In genomic region chr12:123149828-123150272, GRCh38 we compare ENCODE assay signal across 8 cellular contexts. TPM values are rescaled to one million over a fixed set of nuclear protein-coding genes. Genes with fewer than 3 reads are reported as not detected.
DNase-seq lines count a peak whose midpoint lies in the region; ATAC-seq and TF ChIP-seq lines count a peak whose summit lies in the region.

No MANE protein-coding gene starts in this region.

- POLR2A ChIA-PET in RWPE1 (lab: Yijun Ruan, JAX; ENCODE audit: low non-redundant PET): no interaction called here

- H3K9me3 ChIP-seq in CD4-positive, CD25-positive, alpha-beta regulatory T cell (ENCODE audit: control insufficient read depth in 2 of 2, low read length in 2 of 2): no peaks in the 10 kb centered on the region

- H3K27me3 ChIP-seq in CD4-positive, CD25-positive, alpha-beta regulatory T cell (ENCODE audit: control insufficient read depth, insufficient read depth, low read length): no peaks in the 10 kb centered on the region

- peak overlapping the region; percentile 82 to 96 (median 92) for H3K4me3 Mint-ChIP-seq in CD4-positive, CD25-positive, alpha-beta regulatory T cell
- peak overlapping the region; percentile 76 for H3K4me3 Mint-ChIP-seq in nephron progenitor cell

- peaks cover 0 to 1% (median 0%) of the 10 kb centered on the region in 7 donors for H3K9me3 Mint-ChIP-seq in CD4-positive, CD25-positive, alpha-beta regulatory T cell
- no peaks in the 10 kb centered on the region for H3K9me3 Mint-ChIP-seq in nephron progenitor cell

- peaks cover 30 to 68% (median 53%) of the 10 kb centered on the region in 4 donors for H3K4me1 Mint-ChIP-seq in CD4-positive, CD25-positive, alpha-beta regulatory T cell
- peaks cover 33% of the 10 kb centered on the region for H3K4me1 Mint-ChIP-seq in nephron progenitor cell

- no peaks in the 10 kb centered on the region for H3K36me3 ChIP-seq in CD4-positive, CD25-positive, alpha-beta regulatory T cell (ENCODE audit: control insufficient read depth, insufficient read depth, low read length)

- DNase-seq in CD4-positive, CD25-positive, alpha-beta regulatory T cell: no peak
- DNase-seq in RWPE1 (ENCODE audit: low spot score): no peak
- DNase-seq in epithelial cell of esophagus (ENCODE audit: low read depth): no peak
- DNase-seq in nephron progenitor cell: peak; percentile 6
- no peak for DNase-seq in effector CD4-positive, alpha-beta T cell
- DNase-seq in NCI-H1092 treated with DMSO at 0.1 percent for 48 hours (lab: John Stamatoyannopoulos, UW): no peak
- DNase-seq in putamen (ENCODE audit: low spot score): no peak

- TF ChIP-seq CTCF in RWPE1 (conservative IDR thresholded peaks at IDR 0.05; ENCODE audit: low read depth) (no peak), epithelial cell of esophagus (IDR thresholded peaks at IDR 0.05; ENCODE audit: insufficient read depth, low read depth, low read length, missing control alignments) (no peak), nephron progenitor cell (IDR thresholded peaks at IDR 0.05) (no peak)

- peaks cover 41% of the 10 kb centered on the region for H3K4me1 ChIP-seq in CD4-positive, CD25-positive, alpha-beta regulatory T cell (ENCODE audit: control insufficient read depth, insufficient read depth, low read length, poor library complexity, severe bottlenecking)

- no peak for ATAC-seq in CD4-positive, CD25-positive, alpha-beta regulatory T cell (ENCODE audit: low read depth in 2 of 2)
- ATAC-seq in HG03159 (IDR thresholded peaks at IDR 0.05; ENCODE audit: unreplicated experiment): no peak

- H3K36me3 Mint-ChIP-seq in CD4-positive, CD25-positive, alpha-beta regulatory T cell: peaks cover 8% of the 10 kb centered on the region
- H3K36me3 Mint-ChIP-seq in nephron progenitor cell (ENCODE audit: low read depth): peaks cover 9% of the 10 kb centered on the region

- CTCF ChIA-PET in RWPE1 (lab: Yijun Ruan, JAX): interaction anchor here (3.7 kb wide), 1 partner anchor 107 kb away, joined by 20 read pairs; no protein-coding TSS in a partner anchor

- H3K27ac ChIP-seq in CD4-positive, CD25-positive, alpha-beta regulatory T cell (ENCODE audit: insufficient read depth, low read length, poor library complexity, severe bottlenecking): peak overlapping the region; percentile 51
- peak overlapping the region; percentile 63; the same call in 1 of the 2 replicates for H3K27ac ChIP-seq in RWPE1

- peak overlapping the region; percentile 71 to 93 (median 93) for H3K27ac Mint-ChIP-seq in CD4-positive, CD25-positive, alpha-beta regulatory T cell
- no peak overlapping the region for H3K27ac Mint-ChIP-seq in nephron progenitor cell

- H3K27me3 Mint-ChIP-seq in CD4-positive, CD25-positive, alpha-beta regulatory T cell: no peaks in the 10 kb centered on the region
- peaks cover 25% of the 10 kb centered on the region for H3K27me3 Mint-ChIP-seq in nephron progenitor cell (ENCODE audit: low read depth, poor library complexity)

- peak overlapping the region; percentile 29 for H3K4me3 ChIP-seq in CD4-positive, CD25-positive, alpha-beta regulatory T cell (ENCODE audit: low read depth, low read length)
- H3K4me3 ChIP-seq in epithelial cell of esophagus (ENCODE audit: low read length): peak overlapping the region; percentile 58

RNA-seq across cellular contexts. Expression of gene PITPNM2, which starts 1.0 kb away (rescaled TPM):
- 57.2 TPM for total RNA-seq in CD4-positive, CD25-positive, alpha-beta regulatory T cell
- polyA plus RNA-seq in CD4-positive, CD25-positive, alpha-beta regulatory T cell: 1 to 10 TPM; 2.2 to 4.5 (median 3.9) TPM
